ENCODE assay signal across 27 cellular contexts in the genomic region with DNA sequence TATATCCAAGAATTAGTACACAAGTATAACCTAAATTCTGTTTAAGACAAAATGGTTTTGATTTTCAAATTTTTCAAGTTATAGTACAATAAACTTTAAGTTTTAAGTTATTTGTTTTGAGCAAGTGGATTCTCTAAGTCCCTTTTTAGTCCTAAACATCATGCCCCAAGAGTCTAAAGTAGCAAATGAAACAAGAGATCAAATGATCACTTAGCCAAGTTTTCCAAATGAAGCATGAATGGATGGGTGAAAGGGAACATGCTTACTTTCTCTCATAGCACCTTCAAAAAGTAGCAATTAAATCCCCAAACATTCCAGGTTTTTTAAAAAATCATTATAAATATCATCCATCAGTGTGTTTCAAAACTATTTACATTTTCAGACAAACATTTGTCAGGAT.
"Had no signal": no experiment of that assay in that cellular context is flagged by ENCODE, and none has a peak within 500 bp of the region (broad histone marks: within the 10 kb centered on the region; RNA-seq: fewer than 3 reads in every experiment).

No MANE protein-coding gene starts in this region.

- ATAC-seq: activated CD8-positive, alpha-beta T cell treated with anti-CD3 and anti-CD28 coated beads for 36 hours; activated T-cell treated with anti-CD3 and anti-CD28 coated beads, Interleukin-2, amount 50 U/mL, for 72 hours; activated T-helper 17 cell treated with anti-CD3 and anti-CD28 coated beads, Interleukin-2, amount 50 U/mL, for 72 hours had no signal

- DNase-seq: activated CD4-positive, alpha-beta T cell treated with anti-CD3 and anti-CD28 coated beads for 1 hour; activated CD4-positive, alpha-beta T cell treated with anti-CD3 and anti-CD28 coated beads for 48 hours; activated CD4-positive, alpha-beta T cell treated with anti-CD3 and anti-CD28 coated beads, Interleukin-2, amount 50 U/mL, for 4 hours; activated CD4-positive, CD25-positive, alpha-beta regulatory T cell; activated CD8-positive, alpha-beta T cell treated with anti-CD3 and anti-CD28 coated beads for 36 hours; activated effector memory CD4-positive, alpha-beta T cell treated with anti-CD3 and anti-CD28 coated beads, Interleukin-2, amount 50 U/mL, for 16 hours; activated naive CD4-positive, alpha-beta T cell; activated naive CD4-positive, alpha-beta T cell treated with anti-CD3 and anti-CD28 coated beads, Interleukin-2, amount 50 U/mL, for 16 hours; activated naive CD8-positive, alpha-beta T cell treated with anti-CD3 and anti-CD28 coated beads, Interleukin-2, amount 10 ng/mL, durations not matched to agents 7 days and 5 days; activated T-cell treated with anti-CD3 and anti-CD28 coated beads, Interleukin-2, amount 50 U/mL, for 1 hour; activated T-cell treated with anti-CD3 and anti-CD28 coated beads, Interleukin-2, amount 50 U/mL, for 72 hours; amygdala; NCI-H1048; NCI-H1105 treated with DMSO at 0.1 percent for 48 hours; NCI-H1436; NCI-H1694; NCI-H1930; NCI-H2081 treated with DMSO at 0.1 percent for 48 hours; NCI-H345; NCI-H524 treated with DMSO at 0.1 percent for 48 hours; Peyer's patch; RPMI8226; SIG-M5; T1000; WERI-Rb-1 had no signal

- H3K4me3 ChIP-seq: ascending aorta, Peyer's patch had no signal

- H3K9me3 ChIP-seq: ascending aorta, Peyer's patch had no signal

- H3K27me3 ChIP-seq: ascending aorta, Peyer's patch had no signal

- H3K27me3 Mint-ChIP-seq: activated CD8-positive, alpha-beta T cell treated with anti-CD3 and anti-CD28 coated beads for 36 hours; activated naive CD8-positive, alpha-beta T cell treated with anti-CD3 and anti-CD28 coated beads, Interleukin-2, amount 10 ng/mL, durations not matched to agents 7 days and 5 days; activated T-helper 17 cell treated with anti-CD3 and anti-CD28 coated beads, Interleukin-2, amount 50 U/mL, for 72 hours had no signal

- H3K27ac ChIP-seq: ascending aorta, Peyer's patch, WERI-Rb-1 had no signal

- H3K4me3 Mint-ChIP-seq: activated CD8-positive, alpha-beta T cell treated with anti-CD3 and anti-CD28 coated beads for 36 hours; activated naive CD8-positive, alpha-beta T cell treated with anti-CD3 and anti-CD28 coated beads, Interleukin-2, amount 10 ng/mL, durations not matched to agents 7 days and 5 days; activated T-cell treated with anti-CD3 and anti-CD28 coated beads, Interleukin-2, amount 50 U/mL, for 72 hours; activated T-helper 17 cell treated with anti-CD3 and anti-CD28 coated beads, Interleukin-2, amount 50 U/mL, for 72 hours had no signal

- H3K27ac Mint-ChIP-seq: activated CD8-positive, alpha-beta T cell treated with anti-CD3 and anti-CD28 coated beads for 36 hours; activated naive CD8-positive, alpha-beta T cell treated with anti-CD3 and anti-CD28 coated beads, Interleukin-2, amount 10 ng/mL, durations not matched to agents 7 days and 5 days; activated T-helper 17 cell treated with anti-CD3 and anti-CD28 coated beads, Interleukin-2, amount 50 U/mL, for 72 hours had no signal

- H3K9me3 Mint-ChIP-seq: activated CD8-positive, alpha-beta T cell treated with anti-CD3 and anti-CD28 coated beads for 36 hours; activated naive CD8-positive, alpha-beta T cell treated with anti-CD3 and anti-CD28 coated beads, Interleukin-2, amount 10 ng/mL, durations not matched to agents 7 days and 5 days; activated T-cell treated with anti-CD3 and anti-CD28 coated beads, Interleukin-2, amount 50 U/mL, for 72 hours; activated T-helper 17 cell treated with anti-CD3 and anti-CD28 coated beads, Interleukin-2, amount 50 U/mL, for 72 hours had no signal

- H3K4me1 ChIP-seq: ascending aorta, Peyer's patch had no signal
